In genomic region chr4:17781072-17781830, GRCh38 we compare ENCODE assay signal across 8 cellular contexts. TPM values are rescaled to one million over a fixed set of nuclear protein-coding genes. Genes with fewer than 3 reads are reported as not detected.
A peak's percentile ranks its signal among the peaks of the same experiment; 100 is the strongest.
DNase-seq lines count a peak whose midpoint lies in the region; ATAC-seq, FAIRE-seq and TF ChIP-seq lines count a peak whose summit lies in the region.

Gene FAM184B (minus strand): TSS chr4:17781621. CDS start chr4:17781299, 322 bp downstream.

- in situ Hi-C loops in astrocyte of the spinal cord (cut with HindIII; ENCODE audit: low sequenced_read_pairs), result no loop called here

- no peak for TF ChIP-seq POLR2A in stomach (IDR thresholded peaks at IDR 0.05)

- peak within 1 kb of the TSS; percentile 1 for H3K4me3 Mint-ChIP-seq in activated CD4-positive, alpha-beta T cell treated with anti-CD3 and anti-CD28 coated beads, Interleukin-2, amount 10 ng/mL, durations not matched to agents 7 days and 5 days

- H3K4me1 Mint-ChIP-seq in activated CD4-positive, alpha-beta T cell treated with anti-CD3 and anti-CD28 coated beads, Interleukin-2, amount 10 ng/mL, durations not matched to agents 7 days and 5 days, result peaks cover 7% of the 10 kb centered on the region

- H3K4me3 ChIP-seq in astrocyte of the spinal cord (ENCODE audit: low read depth, low read length) (peak within 1 kb of the TSS; percentile 41), kidney (ENCODE audit: low read length in 2 of 2) (peak within 1 kb of the TSS; percentile 10 to 46), stomach (peak within 1 kb of the TSS; percentile 35 to 62 (median 48))

- ATAC-seq in sciatic nerve, result no peak

- H3K27me3 ChIP-seq in stomach, result peaks cover 0 to 36% (median 19%) of the 10 kb centered on the region in 3 donors

- CTCF ChIA-PET in activated CD4-positive, alpha-beta T cell treated with anti-CD3 and anti-CD28 coated beads, Interleukin-2, amount 10 ng/mL, durations not matched to agents 7 days and 5 days (lab: Charles Lee), result interaction anchor here (0.6 kb wide), 1 partner anchor 191 kb away, joined by 3 read pairs; no protein-coding TSS in a partner anchor

- no peaks in the 10 kb centered on the region for H3K36me3 ChIP-seq in kidney (ENCODE audit: control insufficient read depth in 1 of 2, insufficient read depth in 2 of 2, low read length in 2 of 2)
- H3K36me3 ChIP-seq in stomach, result no peaks in the 10 kb centered on the region

- no peaks in the 10 kb centered on the region for H3K9me3 Mint-ChIP-seq in activated CD4-positive, alpha-beta T cell treated with anti-CD3 and anti-CD28 coated beads, Interleukin-2, amount 10 ng/mL, durations not matched to agents 7 days and 5 days

- no peak within 1 kb of the TSS for H3K9ac ChIP-seq in kidney (ENCODE audit: low read length in 2 of 2)

- intact Hi-C loops in kidney (cut with DNase I), result no loop called here
- intact Hi-C loops in stomach (cut with DNase I; ENCODE audit: low total_unique reads), result no loop called here
- intact Hi-C loops in sciatic nerve (cut with DNase I), result no loop called here

- H3K27ac ChIP-seq in kidney (ENCODE audit: low read depth in 2 of 2, low read length in 2 of 2) (no peak within 1 kb of the TSS), stomach (no peak within 1 kb of the TSS)

- no peak within 1 kb of the TSS for H3K27ac Mint-ChIP-seq in activated CD4-positive, alpha-beta T cell treated with anti-CD3 and anti-CD28 coated beads, Interleukin-2, amount 10 ng/mL, durations not matched to agents 7 days and 5 days

- peaks cover 0 to 4% of the 10 kb centered on the region in 2 donors for H3K4me1 ChIP-seq in kidney (ENCODE audit: control insufficient read depth in 1 of 2, insufficient read depth in 1 of 2, low read depth in 1 of 2, low read length in 2 of 2)
- H3K4me1 ChIP-seq in stomach, result peaks cover 16 to 27% (median 20%) of the 10 kb centered on the region in 4 donors

- H3K36me3 Mint-ChIP-seq in activated CD4-positive, alpha-beta T cell treated with anti-CD3 and anti-CD28 coated beads, Interleukin-2, amount 10 ng/mL, durations not matched to agents 7 days and 5 days (ENCODE audit: low read depth), result peaks cover 4% of the 10 kb centered on the region

- H3K27me3 Mint-ChIP-seq in activated CD4-positive, alpha-beta T cell treated with anti-CD3 and anti-CD28 coated beads, Interleukin-2, amount 10 ng/mL, durations not matched to agents 7 days and 5 days, result peaks cover 52% of the 10 kb centered on the region

- no peaks in the 10 kb centered on the region for H3K9me3 ChIP-seq in kidney (ENCODE audit: control insufficient read depth in 1 of 2, low read length in 2 of 2)
- no peaks in the 10 kb centered on the region for H3K9me3 ChIP-seq in stomach

- TF ChIP-seq CTCF in astrocyte of the spinal cord (IDR thresholded peaks at IDR 0.05; ENCODE audit: low read depth, low read length) (no peak), kidney (IDR thresholded peaks at IDR 0.05; ENCODE audit: borderline replicate concordance, extremely low read depth, insufficient read depth) (no peak), stomach (IDR thresholded peaks at IDR 0.05) (no peak)

- no peak for DNase-seq in activated CD4-positive, alpha-beta T cell treated with anti-CD3 and anti-CD28 coated beads, Interleukin-2, amount 10 ng/mL, durations not matched to agents 7 days and 5 days
- DNase-seq in activated CD4-positive, alpha-beta T cell treated with anti-CD3 and anti-CD28 coated beads for 4 hours, result no peak
- DNase-seq in astrocyte of the spinal cord (ENCODE audit: low read depth, low spot score) (peak; percentile 11), kidney (peak; percentile 65), stomach (no peak), mucosa of gallbladder (ENCODE audit: low spot score) (no peak), DMS153 (lab: John Stamatoyannopoulos, UW) (no peak), sciatic nerve (ENCODE audit: low spot score) (no peak)

- no peak for FAIRE-seq in kidney (lab: Jason Lieb, UNC)

- no peak for TF ChIP-seq EP300 in stomach (IDR thresholded peaks at IDR 0.05)

- 1 to 3% (median 2%) methylated on average over 34 to 75 of the region's 75 CpGs for WGBS in stomach, 5 donors

- POLR2A ChIA-PET in activated CD4-positive, alpha-beta T cell treated with anti-CD3 and anti-CD28 coated beads, Interleukin-2, amount 10 ng/mL, durations not matched to agents 7 days and 5 days (lab: Charles Lee), result no interaction called here

RNA-seq across cellular contexts. Expression of gene FAM184B, which starts in this region (rescaled TPM):
- not detected for total RNA-seq in activated CD4-positive, alpha-beta T cell treated with anti-CD3 and anti-CD28 coated beads, Interleukin-2, amount 10 ng/mL, durations not matched to agents 7 days and 5 days
- total RNA-seq in kidney, result 0.09 TPM
- polyA plus RNA-seq in kidney (ENCODE audit: insufficient read depth, low read depth, low replicate concordance), result 0.39 TPM
- under 1 TPM in 1 of 5 donors, not detected in 4; 0.18 TPM for total RNA-seq in stomach
- polyA plus RNA-seq in stomach, result under 1 TPM in 1 of 3 donors, not detected in 2; 0.08 TPM
- total RNA-seq in mucosa of gallbladder, result not detected
- not detected for total RNA-seq in sciatic nerve

Comparison
In these comparisons a context has a peak if more than half of its experiments do, and no peak if none do; other contexts are left out.
1. Peak in DNase-seq and H3K4me3 ChIP-seq in kidney; RNA of the gene not detected or under 1 TPM.